ENCODE assay signal across 23 cellular contexts in genomic region chr3:21446937-21447336, GRCh38.
"Had no signal": no experiment of that assay in that cellular context is flagged by ENCODE, and none has a peak within 500 bp of the region (broad histone marks: within the 10 kb centered on the region; RNA-seq: fewer than 3 reads in every experiment).

No MANE protein-coding gene starts in this region.

- H3K27ac Mint-ChIP-seq: activated CD8-positive, alpha-beta T cell treated with anti-CD3 and anti-CD28 coated beads, Interleukin-2, amount 10 ng/mL, durations not matched to agents 7 days and 5 days; activated naive CD4-positive, alpha-beta T cell treated with anti-CD3 and anti-CD28 coated beads, Interleukin-2, amount 50 U/mL, for 72 hours; activated T-cell treated with anti-CD3 and anti-CD28 coated beads, Interleukin-2, amount 50 U/mL, for 72 hours; nephron progenitor cell; progenitor cell of endocrine pancreas; WTC11 had no signal

- H3K4me3 ChIP-seq: body of pancreas, testis had no signal

- H3K27me3 Mint-ChIP-seq: progenitor cell of endocrine pancreas had no signal

- H3K36me3 Mint-ChIP-seq: activated naive CD4-positive, alpha-beta T cell treated with anti-CD3 and anti-CD28 coated beads, Interleukin-2, amount 50 U/mL, for 72 hours; WTC11 had no signal

- ATAC-seq: activated CD8-positive, alpha-beta T cell treated with anti-CD3 and anti-CD28 coated beads, Interleukin-2, amount 10 ng/mL, durations not matched to agents 7 days and 5 days; activated naive CD4-positive, alpha-beta T cell treated with anti-CD3 and anti-CD28 coated beads, Interleukin-2, amount 50 U/mL, for 72 hours; activated T-cell treated with anti-CD3 and anti-CD28 coated beads, Interleukin-2, amount 50 U/mL, for 72 hours; body of pancreas; foreskin keratinocyte; left colon; stimulated activated naive CD8-positive, alpha-beta T cell treated with anti-CD3 and anti-CD28 coated beads, Interleukin-15, Interleukin-2, amounts not matched to agents 100 U/mL and 50 U/mL, for 24 hours; WTC11 had no signal

- H3K27me3 ChIP-seq: body of pancreas, foreskin keratinocyte, right atrium auricular region, testis had no signal

- H3K4me1 Mint-ChIP-seq: nephron progenitor cell had no signal

- H3K9me3 ChIP-seq: body of pancreas, right atrium auricular region, testis had no signal

- H3K4me1 ChIP-seq: foreskin keratinocyte, testis had no signal

- H3K9me3 Mint-ChIP-seq: nephron progenitor cell, WTC11 had no signal

- H3K36me3 ChIP-seq: right atrium auricular region had no signal

- H3K4me3 Mint-ChIP-seq: activated CD8-positive, alpha-beta T cell treated with anti-CD3 and anti-CD28 coated beads, Interleukin-2, amount 10 ng/mL, durations not matched to agents 7 days and 5 days; activated T-cell treated with anti-CD3 and anti-CD28 coated beads, Interleukin-2, amount 50 U/mL, for 72 hours; nephron progenitor cell; WTC11 had no signal

- H3K27ac ChIP-seq: body of pancreas, foreskin keratinocyte, right atrium auricular region, testis had no signal

- DNase-seq: activated CD4-positive, alpha-beta T cell treated with anti-CD3 and anti-CD28 coated beads for 48 hours; activated CD8-positive, alpha-beta memory T cell treated with anti-CD3 and anti-CD28 coated beads, Interleukin-2, amount 50 U/mL, for 4 hours; activated CD8-positive, alpha-beta T cell treated with anti-CD3 and anti-CD28 coated beads, Interleukin-2, amount 10 ng/mL, durations not matched to agents 7 days and 5 days; activated gamma-delta T cell; activated T-cell treated with anti-CD3 and anti-CD28 coated beads, Interleukin-2, amount 50 U/mL, for 72 hours; amniotic stem cell; body of pancreas; caudate nucleus; erythroblast; foreskin keratinocyte; left colon; mammary epithelial cell; nephron progenitor cell; occipital lobe; small intestine; stimulated activated CD4-positive, alpha-beta T cell treated with anti-CD3 and anti-CD28 coated beads, Interleukin-4, amount 100 ng/mL, for 24 hours; stimulated activated naive CD8-positive, alpha-beta T cell treated with anti-CD3 and anti-CD28 coated beads, Interleukin-15, Interleukin-2, amounts not matched to agents 100 U/mL and 50 U/mL, for 24 hours; T-helper 2 cell; testis had no signal
